Comparison of ENCODE assay signal across 24 cellular contexts in genomic region chr11:34411786-34412185, GRCh38. TPM values are rescaled to one million over a fixed set of nuclear protein-coding genes. Genes with fewer than 3 reads are reported as not detected.
DNase-seq lines count a peak whose midpoint lies in the region; ATAC-seq lines count a peak whose summit lies in the region.
"Had no signal": no experiment of that assay in that cellular context is flagged by ENCODE, and none has a peak within 500 bp of the region (broad histone marks: within the 10 kb centered on the region; RNA-seq: fewer than 3 reads in every experiment).

No MANE protein-coding gene starts in this region.

- no peak overlapping the region for H3K4me3 Mint-ChIP-seq in activated CD4-positive, alpha-beta T cell treated with anti-CD3 and anti-CD28 coated beads for 36 hours
- H3K4me3 Mint-ChIP-seq: CD8-positive, alpha-beta memory T cell; IgD-negative memory B cell had no signal

- peaks cover 2% of the 10 kb centered on the region for H3K36me3 Mint-ChIP-seq in activated CD4-positive, alpha-beta T cell treated with anti-CD3 and anti-CD28 coated beads for 36 hours (ENCODE audit: low read depth)
- H3K36me3 Mint-ChIP-seq: IgD-negative memory B cell had no signal

- H3K27me3 Mint-ChIP-seq in activated CD4-positive, alpha-beta T cell treated with anti-CD3 and anti-CD28 coated beads for 36 hours, result peaks cover 13% of the 10 kb centered on the region
- H3K27me3 Mint-ChIP-seq: IgD-negative memory B cell had no signal

- H3K9me3 Mint-ChIP-seq in activated CD4-positive, alpha-beta T cell treated with anti-CD3 and anti-CD28 coated beads for 36 hours (ENCODE audit: low read depth), result peaks cover 16% of the 10 kb centered on the region

- CTCF ChIA-PET in activated CD4-positive, alpha-beta T cell treated with anti-CD3 and anti-CD28 coated beads for 36 hours (lab: Charles Lee), result no interaction called here

- ATAC-seq in esophagus mucosa, result peak; percentile 66
- ATAC-seq in HG02884 (IDR thresholded peaks at IDR 0.05; ENCODE audit: unreplicated experiment), result no peak
- ATAC-seq in activated CD4-positive, alpha-beta T cell treated with anti-CD3 and anti-CD28 coated beads for 36 hours, result no peak
- ATAC-seq: GM12878, HCT116 had no signal

- no peaks in the 10 kb centered on the region for H3K4me1 Mint-ChIP-seq in activated CD4-positive, alpha-beta T cell treated with anti-CD3 and anti-CD28 coated beads for 36 hours
- H3K4me1 Mint-ChIP-seq: CD8-positive, alpha-beta memory T cell; IgD-negative memory B cell had no signal

- DNase-seq in A172 (ENCODE audit: low spot score), result peak; percentile 21
- peak; percentile 48 for DNase-seq in HCEC 1CT
- peak; percentile 71 for DNase-seq in RKO (ENCODE audit: low spot score)
- DNase-seq in NK-92 (lab: John Stamatoyannopoulos, UW; ENCODE audit: unreplicated experiment), result no peak
- DNase-seq in NCI-H1930 (lab: John Stamatoyannopoulos, UW), result no peak
- DNase-seq in activated CD4-positive, alpha-beta T cell treated with anti-CD3 and anti-CD28 coated beads for 36 hours, result no peak
- DNase-seq: Calu3; CD8-positive, alpha-beta memory T cell; Karpas-422; MG63; NCI-H1105; NCI-H146; NCI-H2081; NCI-H2171; NCI-H345; NCI-H524; NCI-H774; Right ventricle myocardium superior; SW 1271 had no signal

- POLR2A ChIA-PET in activated CD4-positive, alpha-beta T cell treated with anti-CD3 and anti-CD28 coated beads for 36 hours (lab: Charles Lee), result no interaction called here

- intact Hi-C loops in activated CD4-positive, alpha-beta T cell treated with anti-CD3 and anti-CD28 coated beads for 36 hours (cut with DNase I, micrococcal nuclease), result no loop called here

- no peak overlapping the region for H3K27ac Mint-ChIP-seq in activated CD4-positive, alpha-beta T cell treated with anti-CD3 and anti-CD28 coated beads for 36 hours
- H3K27ac Mint-ChIP-seq: CD8-positive, alpha-beta memory T cell; IgD-negative memory B cell had no signal

RNA-seq across cellular contexts. Expression of gene CAT, which starts 26.9 kb away (rescaled TPM):
- 61.6 and 71.1 TPM in 2 replicates for total RNA-seq in A172 (2014; rRNA removed; shearing (Covaris generic))
- total RNA-seq in esophagus mucosa, result 19.3 TPM
- total RNA-seq in activated CD4-positive, alpha-beta T cell treated with anti-CD3 and anti-CD28 coated beads for 36 hours, result 10 to 100 TPM; 25.1 to 25.5 TPM

RNA-seq across cellular contexts. Expression of gene ABTB2, which starts 54.0 kb away (rescaled TPM):
- 0.72 and 0.93 TPM in 2 replicates for total RNA-seq in A172 (2014; rRNA removed; shearing (Covaris generic))
- 3.4 TPM for total RNA-seq in esophagus mucosa
- total RNA-seq in activated CD4-positive, alpha-beta T cell treated with anti-CD3 and anti-CD28 coated beads for 36 hours, result 1 to 10 TPM; 1.2 TPM

Comparison
In these comparisons a context has a peak if more than half of its experiments do, and no peak if none do; other contexts are left out.
1. DNase-seq: peak in A172 (single experiment), HCEC 1CT (single experiment) and RKO (single experiment); none in NK-92 (single experiment), NCI-H1930 (0 of 2) and activated CD4-positive, alpha-beta T cell treated with anti-CD3 and anti-CD28 coated beads for 36 hours (single experiment).